ENCODE assay signal across 9 cellular contexts in the genomic region with DNA sequence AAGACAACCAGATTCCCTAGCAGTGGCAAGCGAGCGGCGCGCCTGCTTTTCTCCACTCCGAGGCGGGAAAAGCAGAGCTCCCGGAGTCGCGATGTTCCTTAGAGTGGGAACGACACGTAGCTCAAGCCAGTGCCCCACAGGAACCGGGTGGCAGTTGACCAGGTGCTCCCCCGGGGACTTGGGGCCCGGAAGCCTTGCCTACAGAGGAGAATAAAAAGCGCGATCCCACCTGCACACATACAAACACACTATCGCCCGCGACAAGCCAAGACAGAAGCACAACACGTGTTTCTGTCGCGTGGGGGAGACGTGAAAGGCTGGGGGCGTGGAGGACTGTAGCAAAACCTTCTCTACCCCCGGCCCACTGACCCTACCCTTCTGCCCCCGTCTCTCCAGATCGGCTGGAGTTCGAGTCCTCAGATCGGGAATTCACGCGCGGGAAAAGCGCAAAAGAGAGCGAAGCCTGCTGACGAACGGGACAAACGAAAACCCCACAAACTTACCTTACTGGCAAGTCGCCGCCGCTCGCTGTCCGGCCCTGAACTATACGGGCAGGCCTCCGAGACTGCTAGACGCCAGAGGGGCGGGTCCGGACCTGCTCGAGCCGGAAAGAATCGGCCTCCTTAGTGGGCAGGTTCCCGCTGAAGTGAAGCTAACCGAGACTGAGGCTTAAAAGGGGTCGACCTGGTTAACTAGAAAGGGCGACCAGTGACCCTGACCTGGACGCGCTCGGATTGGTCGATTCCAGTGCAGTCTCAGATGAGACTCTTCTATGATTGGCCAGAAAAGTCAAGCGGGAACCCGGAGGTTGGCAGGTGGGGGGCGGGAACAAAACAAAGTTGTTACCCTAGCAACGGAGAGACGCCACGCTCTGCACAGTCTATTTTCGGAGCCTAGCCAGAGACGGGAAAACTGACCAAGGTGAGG. TPM values are rescaled to one million over a fixed set of nuclear protein-coding genes. Genes with fewer than 3 reads are reported as not detected.
A peak's percentile ranks its signal among the peaks of the same experiment; 100 is the strongest.
DNase-seq lines count a peak whose midpoint lies in the region; ATAC-seq and TF ChIP-seq lines count a peak whose summit lies in the region.
"Had no signal": no experiment of that assay in that cellular context is flagged by ENCODE, and none has a peak within 500 bp of the region (broad histone marks: within the 10 kb centered on the region; RNA-seq: fewer than 3 reads in every experiment).

A gene (plus strand): TSS at position 842 of the 927 bp plus-strand sequence. CDS start 6,265 bp downstream, outside the sequence.
A gene with protein sequence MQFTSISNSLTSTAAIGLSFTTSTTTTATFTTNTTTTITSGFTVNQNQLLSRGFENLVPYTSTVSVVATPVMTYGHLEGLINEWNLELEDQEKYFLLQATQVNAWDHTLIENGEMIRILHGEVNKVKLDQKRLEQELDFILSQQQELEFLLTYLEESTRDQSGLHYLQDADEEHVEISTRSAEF (minus strand): TSS at position 664 of the 927 bp plus-strand sequence. CDS start 31,287 bp downstream, outside the sequence.

- H3K4me1 ChIP-seq in right cardiac atrium (ENCODE audit: control insufficient read depth, insufficient read depth, low read length): no peaks in the 10 kb centered on the region

- ATAC-seq in GM21786 (IDR thresholded peaks at IDR 0.05; ENCODE audit: unreplicated experiment): peak; percentile 97
- ATAC-seq in SK-N-SH treated with all-trans-retinoic acid at 6 μM for 48 hours: peak; percentile 96
- ATAC-seq in right cardiac atrium: peak; percentile 83 to 95

- H3K27ac ChIP-seq in right cardiac atrium (ENCODE audit: low read length): no peak within 1 kb of the TSS

- H3K27me3 ChIP-seq in right cardiac atrium (ENCODE audit: control insufficient read depth, insufficient read depth): no peaks in the 10 kb centered on the region

- peak; percentile 61 for DNase-seq in DMS 273 treated with DMSO at 0.1 percent for 48 hours (lab: John Stamatoyannopoulos, UW)
- peak; percentile 1 for DNase-seq in LHCN-M2 (ENCODE audit: low read depth)
- DNase-seq in activated naive CD8-positive, alpha-beta T cell treated with anti-CD3 and anti-CD28 coated beads, Interleukin-2, amount 50 U/mL, for 16 hours (ENCODE audit: low read depth, low spot score): peak; percentile 14
- DNase-seq in right cardiac atrium: peak; percentile 56 to 78 (median 70)
- peak; percentile 35 for DNase-seq in retinal pigment epithelial cell (ENCODE audit: low read depth)
- no peak for DNase-seq in GDM1 (lab: John Stamatoyannopoulos, UW)

- H3K4me3 ChIP-seq in right cardiac atrium (ENCODE audit: low read length) (peak within 1 kb of the TSS; percentile 69), retinal pigment epithelial cell (ENCODE audit: low read length) (peak within 1 kb of the TSS; percentile 63)

- no peaks in the 10 kb centered on the region for H3K9me3 ChIP-seq in right cardiac atrium (ENCODE audit: control insufficient read depth, low read length)

- 1% methylated on average over 66 of the region's 66 CpGs for WGBS in right cardiac atrium

- intact Hi-C loops in right cardiac atrium (cut with DNase I): no loop called here

- TF ChIP-seq CTCF in retinal pigment epithelial cell (conservative IDR thresholded peaks at IDR 0.05; ENCODE audit: low read depth, low read length): no peak

TF ChIP-seq in SK-N-SH treated with all-trans-retinoic acid at 6 μM for 48 hours, 23 proteins besides CTCF, POLR2A, EP300 and RAD21:
- TF ChIP-seq ZNF8 (CRISPR knock-in tag; IDR thresholded peaks at IDR 0.05): no peak
- no peak for TF ChIP-seq ZFP30 (CRISPR knock-in tag; IDR thresholded peaks at IDR 0.05)
- TF ChIP-seq, protein P1, sequence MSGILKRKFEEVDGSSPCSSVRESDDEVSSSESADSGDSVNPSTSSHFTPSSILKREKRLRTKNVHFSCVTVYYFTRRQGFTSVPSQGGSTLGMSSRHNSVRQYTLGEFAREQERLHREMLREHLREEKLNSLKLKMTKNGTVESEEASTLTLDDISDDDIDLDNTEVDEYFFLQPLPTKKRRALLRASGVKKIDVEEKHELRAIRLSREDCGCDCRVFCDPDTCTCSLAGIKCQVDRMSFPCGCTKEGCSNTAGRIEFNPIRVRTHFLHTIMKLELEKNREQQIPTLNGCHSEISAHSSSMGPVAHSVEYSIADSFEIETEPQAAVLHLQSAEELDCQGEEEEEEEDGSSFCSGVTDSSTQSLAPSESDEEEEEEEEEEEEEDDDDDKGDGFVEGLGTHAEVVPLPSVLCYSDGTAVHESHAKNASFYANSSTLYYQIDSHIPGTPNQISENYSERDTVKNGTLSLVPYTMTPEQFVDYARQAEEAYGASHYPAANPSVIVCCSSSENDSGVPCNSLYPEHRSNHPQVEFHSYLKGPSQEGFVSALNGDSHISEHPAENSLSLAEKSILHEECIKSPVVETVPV (CRISPR knock-in tag; IDR thresholded peaks at IDR 0.05): no peak
- no peak for TF ChIP-seq GLIS3 (CRISPR knock-in tag; IDR thresholded peaks at IDR 0.05)
- TF ChIP-seq PPARA (CRISPR knock-in tag; IDR thresholded peaks at IDR 0.05; ENCODE audit: borderline replicate concordance): no peak
- no peak for TF ChIP-seq ISL1 (CRISPR knock-in tag; IDR thresholded peaks at IDR 0.05)
- no peak for TF ChIP-seq SNAI2 (CRISPR knock-in tag; IDR thresholded peaks at IDR 0.05)
- TF ChIP-seq CSDC2 (CRISPR knock-in tag; IDR thresholded peaks at IDR 0.05): no peak
- TF ChIP-seq TOX (CRISPR knock-in tag; IDR thresholded peaks at IDR 0.05; ENCODE audit: borderline replicate concordance): no peak
- no peak for TF ChIP-seq ZC3H10 (CRISPR knock-in tag; IDR thresholded peaks at IDR 0.05)
- no peak for TF ChIP-seq ZNF565 (CRISPR knock-in tag; conservative IDR thresholded peaks at IDR 0.05; ENCODE audit: low read depth)
- no peak for TF ChIP-seq BACH2 (CRISPR knock-in tag; IDR thresholded peaks at IDR 0.05; ENCODE audit: borderline replicate concordance)
- TF ChIP-seq OSR1 (CRISPR knock-in tag; IDR thresholded peaks at IDR 0.05): no peak
- TF ChIP-seq ZFP3 (CRISPR knock-in tag; IDR thresholded peaks at IDR 0.05): no peak
- TF ChIP-seq, protein P2, sequence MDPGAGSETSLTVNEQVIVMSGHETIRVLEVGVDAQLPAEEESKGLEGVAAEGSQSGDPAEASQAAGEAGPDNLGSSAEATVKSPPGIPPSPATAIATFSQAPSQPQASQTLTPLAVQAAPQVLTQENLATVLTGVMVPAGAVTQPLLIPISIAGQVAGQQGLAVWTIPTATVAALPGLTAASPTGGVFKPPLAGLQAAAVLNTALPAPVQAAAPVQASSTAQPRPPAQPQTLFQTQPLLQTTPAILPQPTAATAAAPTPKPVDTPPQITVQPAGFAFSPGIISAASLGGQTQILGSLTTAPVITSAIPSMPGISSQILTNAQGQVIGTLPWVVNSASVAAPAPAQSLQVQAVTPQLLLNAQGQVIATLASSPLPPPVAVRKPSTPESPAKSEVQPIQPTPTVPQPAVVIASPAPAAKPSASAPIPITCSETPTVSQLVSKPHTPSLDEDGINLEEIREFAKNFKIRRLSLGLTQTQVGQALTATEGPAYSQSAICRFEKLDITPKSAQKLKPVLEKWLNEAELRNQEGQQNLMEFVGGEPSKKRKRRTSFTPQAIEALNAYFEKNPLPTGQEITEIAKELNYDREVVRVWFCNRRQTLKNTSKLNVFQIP (CRISPR knock-in tag; IDR thresholded peaks at IDR 0.05; ENCODE audit: borderline replicate concordance, low read depth): no peak
- no peak for TF ChIP-seq RARB (CRISPR knock-in tag; IDR thresholded peaks at IDR 0.05)

RNA-seq across cellular contexts. Expression of the first gene that starts in this region (rescaled TPM):
- total RNA-seq in LHCN-M2 (2014; rRNA removed) (not detected in 2 replicates), right cardiac atrium (not detected)
- not detected for polyA plus RNA-seq in LHCN-M2 (2012)
- polyA plus RNA-seq in right cardiac atrium: not detected
- polyA plus RNA-seq: adipose tissue had no signal

RNA-seq across cellular contexts. Expression of the second gene that starts in this region (rescaled TPM):
- not detected in 2 replicates for total RNA-seq in LHCN-M2 (2014; rRNA removed)
- polyA plus RNA-seq in LHCN-M2 (2012): not detected
- total RNA-seq in right cardiac atrium: under 1 TPM; 0.23 to 0.88 (median 0.41) TPM
- 0.52 TPM for polyA plus RNA-seq in right cardiac atrium

Comparison
In these comparisons a context has a peak if more than half of its experiments do, and no peak if none do; other contexts are left out.
1. Peak in DNase-seq in LHCN-M2; RNA of the genes that start here not detected or under 1 TPM.
2. Peak in DNase-seq, ATAC-seq and H3K4me3 ChIP-seq in right cardiac atrium; RNA of the genes that start here not detected or under 1 TPM.